ENCODE assay signal across 27 cellular contexts in the genomic region with DNA sequence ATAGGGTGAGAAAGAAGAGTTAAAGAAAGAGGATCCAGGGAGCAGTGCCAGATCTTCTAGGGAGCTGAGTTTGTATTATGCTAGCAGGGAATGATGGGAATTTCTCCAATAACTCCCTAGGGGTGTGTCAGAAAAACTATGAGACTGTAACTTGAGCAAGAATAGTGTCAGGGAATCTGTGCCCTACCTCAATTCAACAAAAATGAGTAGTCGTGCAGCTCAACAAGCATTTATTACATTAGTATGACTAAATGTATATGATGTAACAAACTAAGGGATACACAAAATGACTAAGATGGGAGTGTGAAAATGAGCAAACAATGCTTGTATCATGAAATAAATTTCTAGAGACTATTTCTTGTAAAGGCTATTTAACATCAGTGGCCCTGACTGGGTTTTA. TPM values are rescaled to one million over a fixed set of nuclear protein-coding genes. Genes with fewer than 3 reads are reported as not detected.
DNase-seq lines count a peak whose midpoint lies in the region; ATAC-seq, FAIRE-seq and TF ChIP-seq lines count a peak whose summit lies in the region.
"Had no signal": no experiment of that assay in that cellular context is flagged by ENCODE, and none has a peak within 500 bp of the region (broad histone marks: within the 10 kb centered on the region; RNA-seq: fewer than 3 reads in every experiment).

No MANE protein-coding gene starts in this region.

- peak overlapping the region; percentile 1 for H3K27ac Mint-ChIP-seq in MCF 10A (ENCODE audit: low read depth, unreplicated experiment)
- H3K27ac Mint-ChIP-seq: CD14-positive monocyte; CD8-positive, alpha-beta memory T cell; GM23338; H9; HFFc6 had no signal

- POLR2A ChIA-PET in MCF 10A (lab: Yijun Ruan, JAX) = interaction anchor here (1.0 to 3.0 kb wide), 3 partner anchors 9 to 54 kb away, joined by 3 to 14 read pairs (median 4); no protein-coding TSS in a partner anchor

- H3K36me3 ChIP-seq in breast epithelium = no peaks in the 10 kb centered on the region
- no peaks in the 10 kb centered on the region for H3K36me3 ChIP-seq in bronchial epithelial cell (ENCODE audit: control insufficient read depth, insufficient read depth, low read length)
- H3K36me3 ChIP-seq: BE2C, MG63 had no signal

- no peaks in the 10 kb centered on the region for H3K9me3 Mint-ChIP-seq in MCF 10A (ENCODE audit: unreplicated experiment)
- H3K9me3 Mint-ChIP-seq: GM23338, H9, HFFc6 had no signal

- H3K9me3 ChIP-seq in breast epithelium = no peaks in the 10 kb centered on the region
- H3K9me3 ChIP-seq: BE2C, MG63, SK-N-SH had no signal

- BruUV-seq in MCF 10A (replicated peaks; lab: Mats Ljungman, UMichigan) = no TSS peak

- ATAC-seq in sciatic nerve = no peak
- ATAC-seq: GM23338 had no signal

- DNase-seq in MCF 10A (ENCODE audit: unreplicated experiment) (peak; percentile 42), breast epithelium (ENCODE audit: low spot score in 2 of 2) (no peak), bronchial epithelial cell (ENCODE audit: low read depth) (peak; percentile 95), fibroblast of mammary gland (ENCODE audit: low read depth) (peak; percentile 62), globus pallidus (ENCODE audit: low spot score) (no peak), sciatic nerve (ENCODE audit: low spot score) (no peak), GM03348 (ENCODE audit: low spot score) (no peak), DMS53 treated with DMSO at 0.1 percent for 48 hours (lab: John Stamatoyannopoulos, UW; ENCODE audit: unreplicated experiment) (no peak)
- DNase-seq: BE2C; CD8-positive, alpha-beta memory T cell; DMS 273 treated with DMSO at 0.1 percent for 48 hours; DMS79 treated with DMSO at 0.1 percent for 48 hours; H9; HFFc6; KBM-7; MG63; NCI-H1105 treated with DMSO at 0.1 percent for 48 hours; NCI-H2029; NCI-H2227 treated with DMSO at 0.1 percent for 48 hours; NCI-H526 treated with DMSO at 0.1 percent for 48 hours; SIG-M5; SK-N-SH had no signal

- CTCF ChIA-PET in MCF 10A (lab: Yijun Ruan, JAX) = interaction anchor here (0.8 to 1.8 kb wide), 2 partner anchors 74 to 86 kb away, joined by 3 to 12 read pairs; no protein-coding TSS in a partner anchor

- no peak for TF ChIP-seq POLR2A in breast epithelium (IDR thresholded peaks at IDR 0.05)

- peak; percentile 43 for FAIRE-seq in bronchial epithelial cell (lab: Jason Lieb, UNC)

- no peak overlapping the region for H3K4me3 Mint-ChIP-seq in MCF 10A (ENCODE audit: unreplicated experiment)
- H3K4me3 Mint-ChIP-seq: CD14-positive monocyte; CD8-positive, alpha-beta memory T cell; GM23338; H9; HFFc6 had no signal

- no peaks in the 10 kb centered on the region for H3K36me3 Mint-ChIP-seq in MCF 10A (ENCODE audit: insufficient read depth, unreplicated experiment)
- H3K36me3 Mint-ChIP-seq: CD14-positive monocyte; CD8-positive, alpha-beta memory T cell had no signal

- peaks cover 18% of the 10 kb centered on the region for H3K4me1 Mint-ChIP-seq in MCF 10A (ENCODE audit: insufficient read depth, unreplicated experiment)
- H3K4me1 Mint-ChIP-seq: CD14-positive monocyte; CD8-positive, alpha-beta memory T cell; GM23338 had no signal

- intact Hi-C loops in MCF 10A (cut with micrococcal nuclease) = no loop called here
- intact Hi-C loops in breast epithelium (cut with DNase I; ENCODE audit: low total_unique reads) = no loop called here
- intact Hi-C loops in sciatic nerve (cut with DNase I) = no loop called here

- TF ChIP-seq CTCF in MCF 10A (IDR thresholded peaks at IDR 0.05; ENCODE audit: unreplicated experiment) = no peak
- TF ChIP-seq CTCF in breast epithelium (IDR thresholded peaks at IDR 0.05) = no peak
- TF ChIP-seq CTCF in bronchial epithelial cell (IDR thresholded peaks at IDR 0.05; ENCODE audit: insufficient read depth, low read length, severe bottlenecking) = no peak
- no peak for TF ChIP-seq CTCF in fibroblast of mammary gland (conservative IDR thresholded peaks at IDR 0.05; ENCODE audit: control insufficient read depth, insufficient read depth, low read depth, low read length)

- H3K4me3 ChIP-seq in breast epithelium = no peak overlapping the region
- no peak overlapping the region for H3K4me3 ChIP-seq in bronchial epithelial cell (ENCODE audit: low read depth, low read length)
- no peak overlapping the region for H3K4me3 ChIP-seq in fibroblast of mammary gland (ENCODE audit: control insufficient read depth, low read depth, low read length)
- H3K4me3 ChIP-seq: GM23338, MG63 had no signal

- H3K4me1 ChIP-seq in breast epithelium = no peaks in the 10 kb centered on the region
- H3K4me1 ChIP-seq: BE2C had no signal

- H3K27me3 ChIP-seq in breast epithelium (no peaks in the 10 kb centered on the region), bronchial epithelial cell (ENCODE audit: control insufficient read depth, insufficient read depth, low read length) (no peaks in the 10 kb centered on the region)
- H3K27me3 ChIP-seq: BE2C, MG63 had no signal

- no peak overlapping the region for H3K27ac ChIP-seq in breast epithelium
- H3K27ac ChIP-seq: 22Rv1 had no signal

- no peaks in the 10 kb centered on the region for H3K27me3 Mint-ChIP-seq in MCF 10A (ENCODE audit: insufficient read depth, unreplicated experiment)

RNA-seq across cellular contexts. Expression of a gene that starts 24.2 kb away (rescaled TPM):
- total RNA-seq in MCF 10A (2022) (not detected in 2 replicates), breast epithelium (1 to 10 TPM; 1.3 to 6.9 (median 5.9) TPM), bronchial epithelial cell (under 0.01 and 1.7 TPM in 2 replicates), sciatic nerve (0.89 TPM)
- total RNA-seq: CD8-positive, alpha-beta memory T cell; HFFc6; LHCN-M2; NCI-H460 had no signal

Comparison
In these comparisons a context has a peak if more than half of its experiments do, and no peak if none do; other contexts are left out.
1. DNase-seq: peak in MCF 10A (single experiment), bronchial epithelial cell (single experiment) and fibroblast of mammary gland (single experiment); none in breast epithelium (0 of 2), globus pallidus (single experiment), sciatic nerve (single experiment), GM03348 (single experiment) and DMS53 treated with DMSO at 0.1 percent for 48 hours (single experiment).